ENCODE assay signal across 26 cellular contexts in the genomic region with DNA sequence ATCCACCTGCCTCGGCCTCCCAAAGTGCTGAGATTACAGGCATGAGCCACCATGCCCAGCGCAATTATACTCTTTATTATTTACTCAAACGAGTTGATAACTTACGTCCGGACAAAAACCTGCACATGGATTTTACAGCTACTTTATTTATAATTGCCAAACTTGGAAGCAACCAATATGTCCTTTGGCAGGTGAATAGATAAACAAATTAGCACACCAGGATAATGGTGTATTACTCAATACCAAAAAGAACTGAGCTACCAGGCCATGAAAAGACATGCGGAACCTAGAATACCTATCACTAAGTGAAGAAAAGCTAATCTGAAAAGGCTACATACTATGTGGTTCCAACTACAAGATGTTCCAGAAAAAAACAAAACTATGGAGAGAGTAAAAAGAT.
DNase-seq lines count a peak whose midpoint lies in the region; ATAC-seq and TF ChIP-seq lines count a peak whose summit lies in the region.
"Had no signal": no experiment of that assay in that cellular context is flagged by ENCODE, and none has a peak within 500 bp of the region (broad histone marks: within the 10 kb centered on the region; RNA-seq: fewer than 3 reads in every experiment).

No MANE protein-coding gene starts in this region.

- no peak overlapping the region for H3K4me3 ChIP-seq in LNCaP clone FGC (ENCODE audit: low read depth, low read length)
- H3K4me3 ChIP-seq: A549; BLaER1 treated with 17β-estradiol and CSF1 and Interleukin-3, amounts not matched to agents 10 nM and 100 nM; GM12878 had no signal

- no peak overlapping the region for H3K4me3 Mint-ChIP-seq in activated CD4-positive, alpha-beta T cell treated with anti-CD3 and anti-CD28 coated beads, Interleukin-2, amount 10 ng/mL, durations not matched to agents 7 days and 5 days
- H3K4me3 Mint-ChIP-seq: B cell; CD14-positive monocyte; CD4-positive, alpha-beta memory T cell; CD4-positive, CD25-positive, alpha-beta regulatory T cell; CD8-positive, alpha-beta memory T cell had no signal

- CTCF ChIA-PET in activated CD4-positive, alpha-beta T cell treated with anti-CD3 and anti-CD28 coated beads, Interleukin-2, amount 10 ng/mL, durations not matched to agents 7 days and 5 days (lab: Charles Lee) = interaction anchor here (0.7 kb wide), 1 partner anchor 9 kb away, joined by 3 read pairs; no protein-coding TSS in a partner anchor

- peak overlapping the region; percentile 31 for H3K27ac Mint-ChIP-seq in activated CD4-positive, alpha-beta T cell treated with anti-CD3 and anti-CD28 coated beads, Interleukin-2, amount 10 ng/mL, durations not matched to agents 7 days and 5 days
- H3K27ac Mint-ChIP-seq: B cell; CD14-positive monocyte; CD4-positive, alpha-beta memory T cell; CD4-positive, CD25-positive, alpha-beta regulatory T cell had no signal

- no peak for TF ChIP-seq CTCF in C4-2B (conservative IDR thresholded peaks at IDR 0.05)
- no peak for TF ChIP-seq CTCF in LNCaP clone FGC (IDR thresholded peaks at IDR 0.05; ENCODE audit: control insufficient read depth, extremely low read depth, insufficient read depth)

- H3K4me1 Mint-ChIP-seq in activated CD4-positive, alpha-beta T cell treated with anti-CD3 and anti-CD28 coated beads, Interleukin-2, amount 10 ng/mL, durations not matched to agents 7 days and 5 days = no peaks in the 10 kb centered on the region
- H3K4me1 Mint-ChIP-seq: B cell; CD14-positive monocyte; CD4-positive, alpha-beta memory T cell had no signal

- ATAC-seq in left lobe of liver = peak; percentile 68
- ATAC-seq in GM21723 (IDR thresholded peaks at IDR 0.05; ENCODE audit: unreplicated experiment) = no peak
- ATAC-seq: A549, GM12878 had no signal

- no peak for DNase-seq in activated CD4-positive, alpha-beta T cell treated with anti-CD3 and anti-CD28 coated beads, Interleukin-2, amount 10 ng/mL, durations not matched to agents 7 days and 5 days
- DNase-seq in activated CD4-positive, alpha-beta T cell treated with anti-CD3 and anti-CD28 coated beads, Interleukin-2, amount 50 U/mL, for 48 hours = no peak
- DNase-seq in LNCaP clone FGC (ENCODE audit: low read depth) = peak; percentile 82
- no peak for DNase-seq in left lobe of liver (ENCODE audit: low spot score)
- DNase-seq in NK-92 (lab: John Stamatoyannopoulos, UW; ENCODE audit: unreplicated experiment) = no peak
- no peak for DNase-seq in activated CD4-positive, alpha-beta T cell treated with anti-CD3 and anti-CD28 coated beads for 48 hours
- DNase-seq: AML-193; CD4-positive, alpha-beta memory T cell; CD4-positive, CD25-positive, alpha-beta regulatory T cell; CD8-positive, alpha-beta memory T cell; COR-L47; DMS 273 treated with DMSO at 0.1 percent for 48 hours; DMS153; DMS53; DMS79; DND-41; EL; GDM1 had no signal

- POLR2A ChIA-PET in activated CD4-positive, alpha-beta T cell treated with anti-CD3 and anti-CD28 coated beads, Interleukin-2, amount 10 ng/mL, durations not matched to agents 7 days and 5 days (lab: Charles Lee) = no interaction called here

- no peaks in the 10 kb centered on the region for H3K27me3 Mint-ChIP-seq in activated CD4-positive, alpha-beta T cell treated with anti-CD3 and anti-CD28 coated beads, Interleukin-2, amount 10 ng/mL, durations not matched to agents 7 days and 5 days
- H3K27me3 Mint-ChIP-seq: B cell; CD4-positive, alpha-beta memory T cell; CD4-positive, CD25-positive, alpha-beta regulatory T cell; CD8-positive, alpha-beta memory T cell had no signal

- H3K36me3 Mint-ChIP-seq in activated CD4-positive, alpha-beta T cell treated with anti-CD3 and anti-CD28 coated beads, Interleukin-2, amount 10 ng/mL, durations not matched to agents 7 days and 5 days (ENCODE audit: low read depth) = peaks cover 13% of the 10 kb centered on the region

- peak overlapping the region; percentile 50; the same call in 1 of the 2 replicates for H3K27ac ChIP-seq in C4-2B
- H3K27ac ChIP-seq: 22Rv1; A549; BLaER1 treated with 17β-estradiol and CSF1 and Interleukin-3, amounts not matched to agents 10 nM and 100 nM had no signal

- H3K9me3 Mint-ChIP-seq in activated CD4-positive, alpha-beta T cell treated with anti-CD3 and anti-CD28 coated beads, Interleukin-2, amount 10 ng/mL, durations not matched to agents 7 days and 5 days = no peaks in the 10 kb centered on the region
- H3K9me3 Mint-ChIP-seq: CD14-positive monocyte; CD4-positive, alpha-beta memory T cell; CD4-positive, CD25-positive, alpha-beta regulatory T cell; CD8-positive, alpha-beta memory T cell had no signal
